21 cellular contexts compared by ENCODE assay signal in genomic region chr21:27582946-27583270, GRCh38.
"Had no signal": no experiment of that assay in that cellular context is flagged by ENCODE, and none has a peak within 500 bp of the region (broad histone marks: within the 10 kb centered on the region; RNA-seq: fewer than 3 reads in every experiment).

No MANE protein-coding gene starts in this region.

- DNase-seq: activated CD4-positive, alpha-beta memory T cell treated with anti-CD3 and anti-CD28 coated beads for 36 hours; activated CD4-positive, alpha-beta T cell treated with anti-CD3 and anti-CD28 coated beads for 4 hours; effector memory CD8-positive, alpha-beta T cell; immature natural killer cell; left cardiac atrium; lower lobe of right lung; right lobe of liver; stimulated activated CD4-positive, alpha-beta T cell treated with anti-CD3 and anti-CD28 coated beads, Interleukin-4, amount 100 ng/mL, for 24 hours; stomach; testis had no signal

- H3K36me3 Mint-ChIP-seq: activated CD4-positive, alpha-beta memory T cell treated with anti-CD3 and anti-CD28 coated beads for 36 hours; activated naive CD8-positive, alpha-beta T cell; immature natural killer cell; mesothelial cell of epicardium; natural killer cell treated with Interleukin-12 subunit alpha and Interleukin-12 subunit beta and Interleukin-15 and Interleukin-18, amount 100 ng/mL, for 72 hours; stimulated activated effector memory CD8-positive, alpha-beta T cell treated with anti-CD3 and anti-CD28 coated beads, Interleukin-12 subunit alpha, Interleukin-12 subunit beta, amount 100 ng/mL, for 72 hours; type B pancreatic cell had no signal

- H3K4me3 Mint-ChIP-seq: activated CD4-positive, alpha-beta memory T cell treated with anti-CD3 and anti-CD28 coated beads for 36 hours; activated naive CD8-positive, alpha-beta T cell; effector memory CD8-positive, alpha-beta T cell; immature natural killer cell; mesothelial cell of epicardium; natural killer cell treated with Interleukin-12 subunit alpha and Interleukin-12 subunit beta and Interleukin-15 and Interleukin-18, amount 100 ng/mL, for 72 hours; stimulated activated effector memory CD8-positive, alpha-beta T cell treated with anti-CD3 and anti-CD28 coated beads, Interleukin-12 subunit alpha, Interleukin-12 subunit beta, amount 100 ng/mL, for 72 hours; T-helper 2 cell treated with Interferon-gamma antibody and Interleukin-4, amounts not matched to agents 5 μg/mL and 100 μg/mL, for 36 hours; type B pancreatic cell had no signal

- FAIRE-seq: TTC549 had no signal

- H3K79me2 ChIP-seq: parathyroid adenoma had no signal

- H2AFZ ChIP-seq: parathyroid adenoma had no signal

- H3K27me3 Mint-ChIP-seq: activated CD4-positive, alpha-beta memory T cell treated with anti-CD3 and anti-CD28 coated beads for 36 hours; activated naive CD8-positive, alpha-beta T cell; effector memory CD8-positive, alpha-beta T cell; natural killer cell treated with Interleukin-12 subunit alpha and Interleukin-12 subunit beta and Interleukin-15 and Interleukin-18, amount 100 ng/mL, for 72 hours; type B pancreatic cell had no signal

- H3K27ac ChIP-seq: cardiac muscle cell, gastroesophageal sphincter, lower lobe of right lung, neutrophil, parathyroid adenoma, right lobe of liver, stomach, testis had no signal

- H3K4me3 ChIP-seq: cardiac muscle cell, gastroesophageal sphincter, lower lobe of right lung, right lobe of liver, stomach, testis had no signal

- H3K36me3 ChIP-seq: cardiac muscle cell, gastroesophageal sphincter, lower lobe of right lung, neutrophil, right lobe of liver, stomach had no signal

- H3K4me1 ChIP-seq: gastroesophageal sphincter, lower lobe of right lung, parathyroid adenoma, right lobe of liver, stomach, testis had no signal

- H3K27ac Mint-ChIP-seq: activated CD4-positive, alpha-beta memory T cell treated with anti-CD3 and anti-CD28 coated beads for 36 hours; activated naive CD8-positive, alpha-beta T cell; effector memory CD8-positive, alpha-beta T cell; immature natural killer cell; mesothelial cell of epicardium; natural killer cell treated with Interleukin-12 subunit alpha and Interleukin-12 subunit beta and Interleukin-15 and Interleukin-18, amount 100 ng/mL, for 72 hours; stimulated activated effector memory CD8-positive, alpha-beta T cell treated with anti-CD3 and anti-CD28 coated beads, Interleukin-12 subunit alpha, Interleukin-12 subunit beta, amount 100 ng/mL, for 72 hours; T-helper 2 cell treated with Interferon-gamma antibody and Interleukin-4, amounts not matched to agents 5 μg/mL and 100 μg/mL, for 36 hours; type B pancreatic cell had no signal

- H3K9me3 ChIP-seq: gastroesophageal sphincter, lower lobe of right lung, neutrophil, right lobe of liver, stomach, testis had no signal

- H3K4me1 Mint-ChIP-seq: immature natural killer cell; mesothelial cell of epicardium; stimulated activated effector memory CD8-positive, alpha-beta T cell treated with anti-CD3 and anti-CD28 coated beads, Interleukin-12 subunit alpha, Interleukin-12 subunit beta, amount 100 ng/mL, for 72 hours had no signal

- H3K9ac ChIP-seq: parathyroid adenoma had no signal

- H3K27me3 ChIP-seq: cardiac muscle cell, gastroesophageal sphincter, neutrophil, right lobe of liver, stomach, testis had no signal

- ATAC-seq: effector memory CD8-positive, alpha-beta T cell; gastroesophageal sphincter; left cardiac atrium; lower lobe of right lung; natural killer cell treated with Interleukin-12 subunit alpha and Interleukin-12 subunit beta and Interleukin-15 and Interleukin-18, amount 100 ng/mL, for 72 hours; right lobe of liver; stimulated activated effector memory CD8-positive, alpha-beta T cell treated with anti-CD3 and anti-CD28 coated beads, Interleukin-12 subunit alpha, Interleukin-12 subunit beta, amount 100 ng/mL, for 72 hours had no signal
